In the genomic region with DNA sequence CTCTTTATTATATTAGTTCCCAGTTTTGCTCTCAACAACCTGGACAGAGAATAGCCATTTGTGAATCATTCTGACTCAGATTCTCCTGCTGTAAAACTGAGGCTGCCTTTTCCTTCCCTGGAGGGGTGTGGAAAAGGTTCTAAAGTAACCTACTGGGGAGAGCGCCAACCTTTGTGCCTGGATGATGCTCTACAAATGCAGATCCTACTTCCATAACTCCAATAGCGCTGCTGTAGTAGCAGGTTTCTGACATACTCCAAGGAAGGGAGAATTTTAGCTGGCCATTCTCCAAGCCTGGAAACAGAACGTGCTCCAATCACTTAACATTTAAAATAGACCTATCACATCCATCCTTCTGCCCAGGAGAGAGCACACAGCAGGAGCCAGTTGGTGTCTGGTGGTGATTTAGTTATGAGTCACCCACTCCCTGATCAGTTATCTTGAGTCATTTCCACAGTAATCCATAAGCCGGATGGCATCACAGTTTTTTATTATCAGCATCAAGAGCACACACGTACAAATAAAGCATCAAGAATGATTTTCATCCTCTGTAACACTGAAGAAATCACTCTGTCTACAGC, we compare ENCODE assay signal across 10 cellular contexts. TPM values are rescaled to one million over a fixed set of nuclear protein-coding genes. Genes with fewer than 3 reads are reported as not detected.
A peak's percentile ranks its signal among the peaks of the same experiment; 100 is the strongest.
DNase-seq lines count a peak whose midpoint lies in the region; ATAC-seq, FAIRE-seq and TF ChIP-seq lines count a peak whose summit lies in the region.
"Had no signal": no experiment of that assay in that cellular context is flagged by ENCODE, and none has a peak within 500 bp of the region (broad histone marks: within the 10 kb centered on the region; RNA-seq: fewer than 3 reads in every experiment).

No MANE protein-coding gene starts in this region.

- peak overlapping the region; percentile 76 for H3K4me2 ChIP-seq in PC-3 (ENCODE audit: low read length)

- no peak overlapping the region for H3K27ac Mint-ChIP-seq in activated T-cell treated with anti-CD3 and anti-CD28 coated beads, Interleukin-2, amount 50 U/mL, for 72 hours
- H3K27ac Mint-ChIP-seq in immature natural killer cell: no peak overlapping the region
- H3K27ac Mint-ChIP-seq: activated naive CD8-positive, alpha-beta T cell had no signal

- no TSS peak for BruUV-seq in PC-3 (replicated peaks; lab: Mats Ljungman, UMichigan)

- no peak for DNase-seq in activated T-cell treated with anti-CD3 and anti-CD28 coated beads, Interleukin-2, amount 50 U/mL, for 72 hours
- no peak for DNase-seq in activated T-cell treated with anti-CD3 and anti-CD28 coated beads for 4 hours
- peak; percentile 95 for DNase-seq in PC-3
- no peak for DNase-seq in stimulated activated naive CD8-positive, alpha-beta T cell treated with anti-CD3 and anti-CD28 coated beads, Interleukin-15, Interleukin-2, amounts not matched to agents 100 U/mL and 50 U/mL, for 24 hours
- no peak for DNase-seq in NCI-H345 (lab: John Stamatoyannopoulos, UW)
- DNase-seq in GM12891 (ENCODE audit: insufficient read length, low spot score): no peak
- DNase-seq in immature natural killer cell: no peak
- DNase-seq: CD4-positive, alpha-beta memory T cell had no signal

- CTCF ChIA-PET in PC-3 (lab: Charles Lee): interaction anchor here (1.6 kb wide), 1 partner anchor 35 kb away, joined by 3 read pairs; no protein-coding TSS in a partner anchor

- peak overlapping the region; percentile 35; the same call in 1 of the 2 replicates for H3K4me3 ChIP-seq in PC-3 (ENCODE audit: low read length)

- H3K27me3 Mint-ChIP-seq in activated T-cell treated with anti-CD3 and anti-CD28 coated beads, Interleukin-2, amount 50 U/mL, for 72 hours (ENCODE audit: low read depth): no peaks in the 10 kb centered on the region
- H3K27me3 Mint-ChIP-seq in immature natural killer cell (ENCODE audit: low read depth in 3 of 3): peaks cover 0 to 10% (median 8%) of the 10 kb centered on the region in 3 donors

- no peaks in the 10 kb centered on the region for H3K9me3 Mint-ChIP-seq in activated T-cell treated with anti-CD3 and anti-CD28 coated beads, Interleukin-2, amount 50 U/mL, for 72 hours
- no peaks in the 10 kb centered on the region for H3K9me3 Mint-ChIP-seq in immature natural killer cell
- H3K9me3 Mint-ChIP-seq: CD4-positive, alpha-beta memory T cell had no signal

- H3K9ac ChIP-seq in PC-3 (ENCODE audit: low read length): peak overlapping the region; percentile 68

- H3K36me3 ChIP-seq in PC-3 (ENCODE audit: low read depth, low read length): no peaks in the 10 kb centered on the region

- TF ChIP-seq POLR2A in GM12891 (IDR thresholded peaks at IDR 0.05; ENCODE audit: low read depth, low read length): no peak

- H3K4me3 Mint-ChIP-seq in activated T-cell treated with anti-CD3 and anti-CD28 coated beads, Interleukin-2, amount 50 U/mL, for 72 hours: no peak overlapping the region
- no peak overlapping the region for H3K4me3 Mint-ChIP-seq in immature natural killer cell
- H3K4me3 Mint-ChIP-seq: activated naive CD8-positive, alpha-beta T cell; CD4-positive, alpha-beta memory T cell had no signal

- peak; percentile 51 to 71 for ATAC-seq in activated T-cell treated with anti-CD3 and anti-CD28 coated beads, Interleukin-2, amount 50 U/mL, for 72 hours (replicated peaks in 1 of 2)
- ATAC-seq in PC-3: peak; percentile 87
- ATAC-seq in esophagus mucosa: peak; percentile 69
- peak; percentile 55 for ATAC-seq in stimulated activated naive CD8-positive, alpha-beta T cell treated with anti-CD3 and anti-CD28 coated beads, Interleukin-15, Interleukin-2, amounts not matched to agents 100 U/mL and 50 U/mL, for 24 hours

- peak overlapping the region; percentile 95 for H3K27ac ChIP-seq in PC-3 (ENCODE audit: low read length)

- H3K9me2 ChIP-seq in PC-3 (replicated peaks; ENCODE audit: low read length): no peaks in the 10 kb centered on the region

- no peaks in the 10 kb centered on the region for H3K36me3 Mint-ChIP-seq in activated T-cell treated with anti-CD3 and anti-CD28 coated beads, Interleukin-2, amount 50 U/mL, for 72 hours (ENCODE audit: insufficient read depth in 2 of 2)
- H3K36me3 Mint-ChIP-seq in immature natural killer cell: no peaks in the 10 kb centered on the region
- H3K36me3 Mint-ChIP-seq: activated naive CD8-positive, alpha-beta T cell; CD4-positive, alpha-beta memory T cell had no signal

- H3K27me3 ChIP-seq in PC-3 (ENCODE audit: low read length): no peaks in the 10 kb centered on the region

- H3K4me1 ChIP-seq in PC-3 (ENCODE audit: insufficient read depth, low read length): peaks cover 41% of the 10 kb centered on the region

- peak overlapping the region; percentile 30; the same call in 1 of the 2 replicates for H2AFZ ChIP-seq in PC-3 (ENCODE audit: low read length)

- TF ChIP-seq CTCF in PC-3 (conservative IDR thresholded peaks at IDR 0.05; ENCODE audit: low read depth, low read length): no peak

- H4K20me1 ChIP-seq in PC-3 (ENCODE audit: low read length): no peaks in the 10 kb centered on the region

- H3K9me3 ChIP-seq in PC-3 (ENCODE audit: low read length): no peaks in the 10 kb centered on the region

- intact Hi-C loops in PC-3 (cut with micrococcal nuclease): loop anchor here (1.0 to 10.0 kb wide), 7 partner anchors 80 to 797 kb away; partner anchors contain the start of gene IFT57

- peaks cover 7% of the 10 kb centered on the region for H3F3A ChIP-seq in PC-3 (ENCODE audit: low read length, unreplicated experiment)

- H3K79me2 ChIP-seq in PC-3 (ENCODE audit: low read length): no peaks in the 10 kb centered on the region

- POLR2A ChIA-PET in PC-3 (lab: Charles Lee; ENCODE audit: unreplicated experiment): interaction anchor here (0.6 to 0.7 kb wide), 2 partner anchors 485 to 1236 kb away, joined by 3 to 4 read pairs; no protein-coding TSS in a partner anchor

- peaks cover 7% of the 10 kb centered on the region for H3K4me1 Mint-ChIP-seq in activated T-cell treated with anti-CD3 and anti-CD28 coated beads, Interleukin-2, amount 50 U/mL, for 72 hours (ENCODE audit: low read depth)
- H3K4me1 Mint-ChIP-seq in immature natural killer cell: no peaks in the 10 kb centered on the region
- H3K4me1 Mint-ChIP-seq: CD4-positive, alpha-beta memory T cell had no signal

- FAIRE-seq in GM12891 (lab: Jason Lieb, UNC): no peak

TF ChIP-seq in GM12891, 5 proteins besides CTCF, POLR2A, EP300 and RAD21:
- TF ChIP-seq SPI1 (IDR thresholded peaks at IDR 0.05; ENCODE audit: low read depth, low read length) (no peak), POLR2AphosphoS5 (IDR thresholded peaks at IDR 0.05; ENCODE audit: low read depth, low read length) (no peak), TAF1 (IDR thresholded peaks at IDR 0.05; ENCODE audit: low read depth, low read length) (no peak), PAX5 (IDR thresholded peaks at IDR 0.05; ENCODE audit: insufficient read depth, low read length, severe bottlenecking) (no peak), POU2F2 (IDR thresholded peaks at IDR 0.05; ENCODE audit: low read depth, low read length) (no peak)

RNA-seq across cellular contexts. Expression of gene MYH15, which starts 38.3 kb away (rescaled TPM):
- 1 to 10 TPM; 1.3 to 1.8 TPM for total RNA-seq in activated T-cell treated with anti-CD3 and anti-CD28 coated beads, Interleukin-2, amount 50 U/mL, for 72 hours
- 2.4 and 2.8 TPM in 2 replicates for total RNA-seq in PC-3 (2014; rRNA removed)
- 0.08 TPM for total RNA-seq in esophagus mucosa
- polyA plus RNA-seq in GM12891 (2012; ENCODE audit: low read depth, missing spikeins): 0.24 TPM
- polyA plus RNA-seq in immature natural killer cell: not detected
- polyA plus RNA-seq: CD4-positive, alpha-beta memory T cell had no signal
